Comparison of ENCODE assay signal across 34 cellular contexts in genomic region chr1:221678014-221678413, GRCh38.
"Had no signal": no experiment of that assay in that cellular context is flagged by ENCODE, and none has a peak within 500 bp of the region (broad histone marks: within the 10 kb centered on the region; RNA-seq: fewer than 3 reads in every experiment).

No MANE protein-coding gene starts in this region.

- H3K27me3 ChIP-seq: MG63 had no signal

- H3K36me3 ChIP-seq: MG63 had no signal

- DNase-seq: Karpas-422, Kasumi-1, MG63, MM.1S, MV-4-11, NCI-H1048, NCI-H1092, NCI-H1092 treated with DMSO at 0.1 percent for 48 hours, NCI-H1105, NCI-H1105 treated with DMSO at 0.1 percent for 48 hours, NCI-H1417, NCI-H1417 treated with DMSO at 0.1 percent for 48 hours, NCI-H1436, NCI-H1436 treated with DMSO at 0.1 percent for 48 hours, NCI-H146, NCI-H1694, NCI-H1694 treated with DMSO at 0.1 percent for 48 hours, NCI-H187, NCI-H187 treated with DMSO at 0.1 percent for 48 hours, NCI-H1930, NCI-H2029, NCI-H2029 treated with DMSO at 0.1 percent for 48 hours, NCI-H2081, NCI-H2081 treated with DMSO at 0.1 percent for 48 hours, NCI-H2107, NCI-H2171, NCI-H2171 treated with DMSO at 0.1 percent for 48 hours, NCI-H2227 treated with DMSO at 0.1 percent for 48 hours, NCI-H226, NCI-H345, NCI-H446, NCI-H446 treated with DMSO at 0.1 percent for 48 hours, NCI-H510A, NCI-H510A treated with DMSO at 0.1 percent for 48 hours had no signal

- H3K4me3 ChIP-seq: MG63 had no signal
